5 cellular contexts compared by ENCODE assay signal in the genomic region with DNA sequence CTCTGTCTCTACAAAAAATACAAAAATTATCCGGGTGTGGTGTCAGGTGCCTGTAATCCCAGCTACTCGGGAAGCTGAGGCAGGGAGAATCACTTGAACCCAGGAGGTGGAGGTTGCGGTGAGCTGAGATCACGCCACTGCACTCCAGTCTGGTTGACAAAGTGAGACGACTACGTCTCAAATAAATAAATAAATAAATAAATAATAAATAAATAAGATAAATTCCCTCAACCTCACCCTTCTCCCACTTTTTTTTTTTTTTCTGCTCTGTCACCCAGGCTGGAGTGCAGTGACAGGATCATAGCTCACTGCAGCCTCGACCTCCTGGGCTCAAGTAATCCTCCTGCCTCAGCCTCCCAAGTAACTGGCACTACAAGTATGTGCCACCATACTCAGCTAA.
DNase-seq lines count a peak whose midpoint lies in the region; ATAC-seq, FAIRE-seq and TF ChIP-seq lines count a peak whose summit lies in the region.
"Not testable (repeated sequence)": the region's sequence is repeated elsewhere in the genome, so short reads cannot be mapped to it uniquely, and the experiment has no call there.

No MANE protein-coding gene starts in this region.

- H3K18ac ChIP-seq in IMR-90 (ENCODE audit: low read depth, low read length), result not testable (repeated sequence)

- POLR2A ChIA-PET in A549 (lab: Yijun Ruan, JAX); IMR-90 (lab: Charles Lee; ENCODE audit: unreplicated experiment): not testable (repeated sequence)

- H4K20me1 ChIP-seq in IMR-90 (ENCODE audit: insufficient read depth, low read length), result not testable (repeated sequence)

- 57% methylated on average over 7 of the region's 7 CpGs for WGBS in A549 (ENCODE audit: missing lambda C conversion rate)
- WGBS in IMR-90 (ENCODE audit: extremely low coverage in 2 of 2, insufficient read length in 1 of 2), 2 experiments, result no CpG with 5 or more reads among the region's 7 CpGs

- H3K27ac ChIP-seq in A549; IMR-90 (ENCODE audit: insufficient read depth, low read length): not testable (repeated sequence)
- peak overlapping the region; percentile 84 for H3K27ac ChIP-seq in VCaP
- peak overlapping the region; percentile 86 to 89 for H3K27ac ChIP-seq in mucosa of rectum (ENCODE audit: low read depth in 2 of 2, low read length in 2 of 2)

- H2AK9ac ChIP-seq in IMR-90 (replicated peaks; ENCODE audit: low read depth, low read length, poor library complexity), result not testable (repeated sequence)

- not testable (repeated sequence) for TF ChIP-seq CTCF in A549 (IDR thresholded peaks at IDR 0.05); IMR-90 (conservative IDR thresholded peaks at IDR 0.05; ENCODE audit: low read depth, low read length); VCaP (conservative IDR thresholded peaks at IDR 0.05); glutamatergic neuron (IDR thresholded peaks at IDR 0.05; ENCODE audit: partially characterized antibody, unreplicated experiment)

- peaks cover 14% of the 10 kb centered on the region for H3K27me3 Mint-ChIP-seq in glutamatergic neuron (ENCODE audit: unreplicated experiment)

- peak overlapping the region; percentile 82; the same call in 1 of the 2 replicates for H3K4ac ChIP-seq in IMR-90 (ENCODE audit: low read depth, low read length)

- H2BK15ac ChIP-seq in IMR-90 (ENCODE audit: low read depth, low read length), result not testable (repeated sequence)

- not testable (repeated sequence) for TF ChIP-seq EP300 in A549 (IDR thresholded peaks at IDR 0.05)

- H3K4me3 Mint-ChIP-seq in glutamatergic neuron (ENCODE audit: unreplicated experiment), result not testable (repeated sequence)

- H2BK5ac ChIP-seq in IMR-90 (ENCODE audit: low read depth, low read length, poor library complexity, severe bottlenecking), result not testable (repeated sequence)

- not testable (repeated sequence) for H2AK5ac ChIP-seq in IMR-90 (ENCODE audit: low read depth, low read length)

- CTCF ChIA-PET in A549 (lab: Yijun Ruan, JAX), result interaction anchor here (1.2 kb wide), 1 partner anchor 34 kb away, joined by 3 read pairs; no protein-coding TSS in a partner anchor
- CTCF ChIA-PET in IMR-90 (lab: Yijun Ruan, JAX), result interaction anchor here (0.7 kb wide), 1 partner anchor 12 kb away, joined by 3 read pairs; no protein-coding TSS in a partner anchor

- in situ Hi-C loops in IMR-90 (cut with MboI; ENCODE audit: low sequenced_read_pairs), result not testable (repeated sequence)

- H3K9me3 Mint-ChIP-seq in glutamatergic neuron (ENCODE audit: unreplicated experiment), result not testable (repeated sequence)

- not testable (repeated sequence) for H4K5ac ChIP-seq in IMR-90 (ENCODE audit: low read depth, low read length)

- H2BK20ac ChIP-seq in IMR-90 (ENCODE audit: low read depth, low read length), result not testable (repeated sequence)

- H3K9ac ChIP-seq in IMR-90 (ENCODE audit: low read depth, low read length); mucosa of rectum (ENCODE audit: low read depth in 1 of 2, low read length in 2 of 2): not testable (repeated sequence)

- TF ChIP-seq POLR2A in A549 (IDR thresholded peaks at IDR 0.05; ENCODE audit: low read length); IMR-90 (IDR thresholded peaks at IDR 0.05; ENCODE audit: low read depth, low read length): not testable (repeated sequence)

- not testable (repeated sequence) for BruUV-seq in IMR-90 (replicated peaks; lab: Mats Ljungman, UMichigan)

- peak overlapping the region; percentile 90 for H3K27ac Mint-ChIP-seq in glutamatergic neuron (ENCODE audit: unreplicated experiment)

- not testable (repeated sequence) for H3K4me3 ChIP-seq in A549; IMR-90 (ENCODE audit: insufficient read depth, low read depth, low read length); mucosa of rectum (ENCODE audit: low read length in 2 of 2)

- not testable (repeated sequence) for H3K23ac ChIP-seq in IMR-90 (ENCODE audit: low read depth, low read length)

- not testable (repeated sequence) for TF ChIP-seq RAD21 in A549 (conservative IDR thresholded peaks at IDR 0.05 in 1 of 2, IDR thresholded peaks at IDR 0.05 in 1 of 2); IMR-90 (IDR thresholded peaks at IDR 0.05; ENCODE audit: low read length)

- DNase-seq in A549 (ENCODE audit: low read depth in 1 of 2, low spot score in 1 of 2); IMR-90; glutamatergic neuron: not testable (repeated sequence)

- H3K9me1 ChIP-seq in IMR-90 (ENCODE audit: insufficient read depth, low read length), result not testable (repeated sequence)

- ATAC-seq in A549; IMR-90 (ENCODE audit: low read depth): not testable (repeated sequence)

- H3K36me3 Mint-ChIP-seq in glutamatergic neuron (ENCODE audit: unreplicated experiment), result not testable (repeated sequence)

- peaks cover 18% of the 10 kb centered on the region for H3K4me1 Mint-ChIP-seq in glutamatergic neuron (ENCODE audit: low read depth, unreplicated experiment)

- H3K56ac ChIP-seq in IMR-90 (ENCODE audit: extremely low read depth, insufficient read depth, low read length), result not testable (repeated sequence)

- FAIRE-seq in A549 (lab: Jason Lieb, UNC), result not testable (repeated sequence)

- not testable (repeated sequence) for H3K14ac ChIP-seq in IMR-90 (replicated peaks; ENCODE audit: low read depth, low read length)

- intact Hi-C loops in IMR-90 (cut with micrococcal nuclease), result not testable (repeated sequence)

- dilution Hi-C loops in IMR-90 (cut with HindIII; ENCODE audit: low sequenced_read_pairs, unreplicated experiment), result not testable (repeated sequence)

- not testable (repeated sequence) for H3K79me1 ChIP-seq in IMR-90 (ENCODE audit: low read depth in 1 of 2, low read length in 2 of 2)

- not testable (repeated sequence) for H3K36me3 ChIP-seq in IMR-90 (ENCODE audit: control insufficient read depth, insufficient read depth, low read length); mucosa of rectum (ENCODE audit: control insufficient read depth in 2 of 2, insufficient read depth in 2 of 2, low read length in 2 of 2)

- not testable (repeated sequence) for H2BK120ac ChIP-seq in IMR-90 (ENCODE audit: low read depth, low read length)

- H3K4me2 ChIP-seq in A549; IMR-90 (ENCODE audit: low read depth, low read length): not testable (repeated sequence)

- H4K8ac ChIP-seq in IMR-90 (ENCODE audit: low read depth in 2 of 2, low read length in 2 of 2), result not testable (repeated sequence)

- H3K4me1 ChIP-seq in A549; IMR-90 (ENCODE audit: control insufficient read depth, insufficient read depth, low read length): not testable (repeated sequence)
- peaks cover 13 to 14% of the 10 kb centered on the region in 2 donors for H3K4me1 ChIP-seq in mucosa of rectum (ENCODE audit: control insufficient read depth in 2 of 2, insufficient read depth in 2 of 2, low read length in 2 of 2)

- H2AFZ ChIP-seq in IMR-90 (replicated peaks; ENCODE audit: low read length, poor library complexity), result not testable (repeated sequence)

- not testable (repeated sequence) for H4K91ac ChIP-seq in IMR-90 (ENCODE audit: insufficient read depth, low read depth, low read length)

- not testable (repeated sequence) for H3K27me3 ChIP-seq in IMR-90 (ENCODE audit: control insufficient read depth, insufficient read depth, low read length); mucosa of rectum (ENCODE audit: control insufficient read depth in 2 of 2, insufficient read depth in 2 of 2, low read length in 2 of 2)

- not testable (repeated sequence) for H3K9me3 ChIP-seq in A549; IMR-90 (ENCODE audit: control insufficient read depth, insufficient read depth, low read length); mucosa of rectum (ENCODE audit: control insufficient read depth in 2 of 2, low read length in 2 of 2)

TF ChIP-seq in A549, 52 proteins besides CTCF, POLR2A, EP300 and RAD21:
- peak; percentile 61 for TF ChIP-seq ZC3H11A (IDR thresholded peaks at IDR 0.05)
TF ChIP-seq in A549: peak in this region for 1; not testable (repeated sequence) for 51.
